ENCODE assay signal across 13 cellular contexts in the genomic region with DNA sequence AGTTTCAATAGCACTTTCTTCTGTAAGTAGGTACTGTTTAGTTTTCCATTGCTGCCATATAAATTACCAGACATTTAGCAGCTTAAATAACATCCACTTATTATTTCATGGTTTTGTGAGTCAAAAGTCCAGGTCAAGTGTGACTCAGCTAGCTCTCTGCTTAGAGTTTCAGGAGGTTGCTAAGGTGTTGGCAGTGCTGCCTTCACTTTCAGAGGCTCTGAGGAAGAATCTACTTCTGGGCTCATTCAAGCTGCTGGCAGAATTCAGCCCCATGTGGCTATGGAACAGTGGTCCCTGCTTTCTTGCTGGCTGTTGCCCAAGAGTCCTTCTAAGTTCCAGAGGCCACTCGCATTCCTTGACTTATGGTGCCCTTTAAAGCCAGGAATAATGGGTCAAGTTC.
DNase-seq lines count a peak whose midpoint lies in the region; ATAC-seq, FAIRE-seq and TF ChIP-seq lines count a peak whose summit lies in the region.
"Had no signal": no experiment of that assay in that cellular context is flagged by ENCODE, and none has a peak within 500 bp of the region (broad histone marks: within the 10 kb centered on the region; RNA-seq: fewer than 3 reads in every experiment).

No MANE protein-coding gene starts in this region.

- no peak for ATAC-seq in HG03097 (IDR thresholded peaks at IDR 0.05; ENCODE audit: low FRiP score, unreplicated experiment)
- ATAC-seq: heart right ventricle had no signal

- H3K4me3 ChIP-seq in fibroblast of pulmonary artery (replicated peaks; ENCODE audit: low read depth, low read length), result no peak overlapping the region
- H3K4me3 ChIP-seq: BLaER1, heart right ventricle had no signal

- TF ChIP-seq CTCF in fibroblast of pulmonary artery (IDR thresholded peaks at IDR 0.05; ENCODE audit: low read length, missing control alignments), result no peak

- DNase-seq in stimulated activated CD4-positive, alpha-beta T cell treated with anti-CD3 and anti-CD28 coated beads, Interleukin-1b, Interleukin-23, amount 100 ng/mL, for 48 hours, result peak; percentile 3
- no peak for DNase-seq in stimulated activated CD4-positive, alpha-beta T cell treated with anti-CD3 and anti-CD28 coated beads, Interleukin-15, amount 100 ng/mL, for 24 hours
- peak; percentile 48 for DNase-seq in RCC 7860 (ENCODE audit: low spot score)
- DNase-seq in fibroblast of pulmonary artery (ENCODE audit: low read depth), result peak; percentile 54
- DNase-seq in effector CD8-positive, alpha-beta T cell (lab: John Stamatoyannopoulos, UW), result no peak
- no peak for DNase-seq in erythroblast (lab: John Stamatoyannopoulos, UW)
- no peak for DNase-seq in DMS79 (lab: John Stamatoyannopoulos, UW)
- DNase-seq: activated CD4-positive, alpha-beta T cell treated with anti-CD3 and anti-CD28 coated beads, Interleukin-2, amount 50 U/mL, for 1 hour; amygdala; heart right ventricle; NCI-H1694 had no signal

- no peak for TF ChIP-seq POLR2A in erythroblast (IDR thresholded peaks at IDR 0.05; ENCODE audit: low read length)

- FAIRE-seq in RCC 7860 (lab: Jason Lieb, UNC), result no peak

Comparison
In these comparisons a context has a peak if more than half of its experiments do, and no peak if none do; other contexts are left out.
1. DNase-seq: peak in stimulated activated CD4-positive, alpha-beta T cell treated with anti-CD3 and anti-CD28 coated beads, Interleukin-1b, Interleukin-23, amount 100 ng/mL, for 48 hours (single experiment), RCC 7860 (single experiment) and fibroblast of pulmonary artery (single experiment); none in stimulated activated CD4-positive, alpha-beta T cell treated with anti-CD3 and anti-CD28 coated beads, Interleukin-15, amount 100 ng/mL, for 24 hours (single experiment), effector CD8-positive, alpha-beta T cell (single experiment), erythroblast (0 of 2) and DMS79 (single experiment).